In the genomic region with DNA sequence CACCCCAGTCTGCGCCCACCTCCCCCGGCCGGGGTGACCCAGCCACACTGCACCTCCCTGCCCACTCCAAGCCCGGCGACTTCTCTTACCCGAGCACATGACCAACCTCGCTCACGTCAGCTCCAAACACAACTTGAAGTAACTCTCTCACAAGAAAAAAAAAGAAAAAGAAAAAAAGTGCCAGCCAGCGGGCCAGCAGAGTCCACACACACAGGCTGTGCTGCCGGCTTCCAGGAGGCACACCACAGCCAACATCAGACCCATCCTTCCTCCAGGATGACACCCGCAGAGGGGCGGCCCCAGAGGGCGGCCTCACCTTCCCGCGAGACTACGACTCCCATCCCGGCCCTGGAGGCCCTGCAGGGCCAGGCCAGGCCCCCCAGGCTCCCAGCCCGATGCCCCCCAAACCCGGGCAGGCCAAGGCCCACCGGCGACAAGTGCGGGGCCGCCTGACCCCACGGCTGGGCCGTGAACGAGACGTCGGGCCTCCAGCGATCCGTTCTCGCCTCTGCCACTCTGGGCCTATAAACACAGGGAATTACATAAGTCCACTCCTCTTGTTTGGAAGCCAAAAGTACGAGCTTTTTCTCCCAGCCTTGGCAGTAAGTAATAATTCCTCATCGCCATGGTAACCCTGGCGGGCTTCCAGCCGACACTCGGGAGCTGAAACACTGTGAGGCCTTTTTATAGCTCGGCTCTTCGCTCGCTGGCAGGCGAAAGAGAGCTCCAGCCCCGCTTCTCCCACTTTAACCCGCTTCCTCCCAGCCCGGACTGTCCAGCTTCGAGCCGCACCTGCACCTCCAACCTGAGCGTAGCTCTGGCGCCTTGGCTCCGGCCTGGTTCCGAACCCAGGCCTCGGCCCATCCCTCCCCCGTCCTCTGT, we compare ENCODE assay signal across 1 cellular context.
A peak's percentile ranks its signal among the peaks of the same experiment; 100 is the strongest.
TF ChIP-seq lines count a peak whose summit lies in the region.

No MANE protein-coding gene starts in this region.

TF ChIP-seq in HEK293, 187 proteins besides CTCF, POLR2A, EP300 and RAD21 (continued from another document):
- TF ChIP-seq, protein P1, sequence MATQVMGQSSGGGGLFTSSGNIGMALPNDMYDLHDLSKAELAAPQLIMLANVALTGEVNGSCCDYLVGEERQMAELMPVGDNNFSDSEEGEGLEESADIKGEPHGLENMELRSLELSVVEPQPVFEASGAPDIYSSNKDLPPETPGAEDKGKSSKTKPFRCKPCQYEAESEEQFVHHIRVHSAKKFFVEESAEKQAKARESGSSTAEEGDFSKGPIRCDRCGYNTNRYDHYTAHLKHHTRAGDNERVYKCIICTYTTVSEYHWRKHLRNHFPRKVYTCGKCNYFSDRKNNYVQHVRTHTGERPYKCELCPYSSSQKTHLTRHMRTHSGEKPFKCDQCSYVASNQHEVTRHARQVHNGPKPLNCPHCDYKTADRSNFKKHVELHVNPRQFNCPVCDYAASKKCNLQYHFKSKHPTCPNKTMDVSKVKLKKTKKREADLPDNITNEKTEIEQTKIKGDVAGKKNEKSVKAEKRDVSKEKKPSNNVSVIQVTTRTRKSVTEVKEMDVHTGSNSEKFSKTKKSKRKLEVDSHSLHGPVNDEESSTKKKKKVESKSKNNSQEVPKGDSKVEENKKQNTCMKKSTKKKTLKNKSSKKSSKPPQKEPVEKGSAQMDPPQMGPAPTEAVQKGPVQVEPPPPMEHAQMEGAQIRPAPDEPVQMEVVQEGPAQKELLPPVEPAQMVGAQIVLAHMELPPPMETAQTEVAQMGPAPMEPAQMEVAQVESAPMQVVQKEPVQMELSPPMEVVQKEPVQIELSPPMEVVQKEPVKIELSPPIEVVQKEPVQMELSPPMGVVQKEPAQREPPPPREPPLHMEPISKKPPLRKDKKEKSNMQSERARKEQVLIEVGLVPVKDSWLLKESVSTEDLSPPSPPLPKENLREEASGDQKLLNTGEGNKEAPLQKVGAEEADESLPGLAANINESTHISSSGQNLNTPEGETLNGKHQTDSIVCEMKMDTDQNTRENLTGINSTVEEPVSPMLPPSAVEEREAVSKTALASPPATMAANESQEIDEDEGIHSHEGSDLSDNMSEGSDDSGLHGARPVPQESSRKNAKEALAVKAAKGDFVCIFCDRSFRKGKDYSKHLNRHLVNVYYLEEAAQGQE (tag by site-specific recombination; IDR thresholded peaks at IDR 0.05) = no peak
- no peak for TF ChIP-seq ZBTB48 (tag by site-specific recombination; IDR thresholded peaks at IDR 0.05)
- TF ChIP-seq, protein P2, sequence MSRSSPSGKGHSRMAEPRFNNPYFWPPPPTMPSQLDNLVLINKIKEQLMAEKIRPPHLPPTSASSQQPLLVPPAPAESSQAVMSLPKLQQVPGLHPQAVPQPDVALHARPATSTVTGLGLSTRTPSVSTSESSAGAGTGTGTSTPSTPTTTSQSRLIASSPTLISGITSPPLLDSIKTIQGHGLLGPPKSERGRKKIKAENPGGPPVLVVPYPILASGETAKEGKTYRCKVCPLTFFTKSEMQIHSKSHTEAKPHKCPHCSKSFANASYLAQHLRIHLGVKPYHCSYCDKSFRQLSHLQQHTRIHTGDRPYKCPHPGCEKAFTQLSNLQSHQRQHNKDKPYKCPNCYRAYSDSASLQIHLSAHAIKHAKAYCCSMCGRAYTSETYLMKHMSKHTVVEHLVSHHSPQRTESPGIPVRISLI (tag by site-specific recombination; IDR thresholded peaks at IDR 0.05) = peak; percentile 99
- TF ChIP-seq ZNF660 (tag by site-specific recombination; IDR thresholded peaks at IDR 0.05) = 0 out of 2 replicates have a peak, but pooled peaks have one; percentile 20
- TF ChIP-seq, protein P3, sequence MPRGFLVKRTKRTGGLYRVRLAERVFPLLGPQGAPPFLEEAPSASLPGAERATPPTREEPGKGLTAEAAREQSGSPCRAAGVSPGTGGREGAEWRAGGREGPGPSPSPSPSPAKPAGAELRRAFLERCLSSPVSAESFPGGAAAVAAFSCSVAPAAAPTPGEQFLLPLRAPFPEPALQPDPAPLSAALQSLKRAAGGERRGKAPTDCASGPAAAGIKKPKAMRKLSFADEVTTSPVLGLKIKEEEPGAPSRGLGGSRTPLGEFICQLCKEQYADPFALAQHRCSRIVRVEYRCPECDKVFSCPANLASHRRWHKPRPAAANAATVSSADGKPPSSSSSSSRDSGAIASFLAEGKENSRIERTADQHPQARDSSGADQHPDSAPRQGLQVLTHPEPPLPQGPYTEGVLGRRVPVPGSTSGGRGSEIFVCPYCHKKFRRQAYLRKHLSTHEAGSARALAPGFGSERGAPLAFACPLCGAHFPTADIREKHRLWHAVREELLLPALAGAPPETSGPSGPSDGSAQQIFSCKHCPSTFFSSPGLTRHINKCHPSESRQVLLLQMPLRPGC (tag by site-specific recombination; IDR thresholded peaks at IDR 0.05) = peak; percentile 47; the same call in 1 of the 2 replicates
- no peak for TF ChIP-seq ZFP3 (tag by site-specific recombination; IDR thresholded peaks at IDR 0.05; ENCODE audit: low read depth)
- no peak for TF ChIP-seq OVOL3 (tag by site-specific recombination; IDR thresholded peaks at IDR 0.05)
- peak; percentile 93 for TF ChIP-seq KLF8 (tag by site-specific recombination; IDR thresholded peaks at IDR 0.05)
- TF ChIP-seq ZNF76 (tag by site-specific recombination; IDR thresholded peaks at IDR 0.05; ENCODE audit: borderline replicate concordance, low read depth) = peak; percentile 71
- TF ChIP-seq SP2 (tag by site-specific recombination; IDR thresholded peaks at IDR 0.05) = peak; percentile 69
- TF ChIP-seq ZNF302 (tag by site-specific recombination; IDR thresholded peaks at IDR 0.05; ENCODE audit: low read depth) = no peak
- TF ChIP-seq TRIM28 (IDR thresholded peaks at IDR 0.05; ENCODE audit: borderline replicate concordance, low read length) = peak; percentile 28; the same call in 1 of the 2 replicates
- TF ChIP-seq HOXC10 (CRISPR knock-in tag; IDR thresholded peaks at IDR 0.05) = no peak
- TF ChIP-seq KLF10 (tag by site-specific recombination; IDR thresholded peaks at IDR 0.05) = peak; percentile 47; the same call in 1 of the 2 replicates
- TF ChIP-seq FEZF1 (tag by site-specific recombination; IDR thresholded peaks at IDR 0.05) = 0 out of 2 replicates have a peak, but pooled peaks have one; percentile 33
- peak; percentile 15; the same call in 1 of the 2 replicates for TF ChIP-seq ZNF596 (tag by site-specific recombination; IDR thresholded peaks at IDR 0.05)
- TF ChIP-seq, protein P4, sequence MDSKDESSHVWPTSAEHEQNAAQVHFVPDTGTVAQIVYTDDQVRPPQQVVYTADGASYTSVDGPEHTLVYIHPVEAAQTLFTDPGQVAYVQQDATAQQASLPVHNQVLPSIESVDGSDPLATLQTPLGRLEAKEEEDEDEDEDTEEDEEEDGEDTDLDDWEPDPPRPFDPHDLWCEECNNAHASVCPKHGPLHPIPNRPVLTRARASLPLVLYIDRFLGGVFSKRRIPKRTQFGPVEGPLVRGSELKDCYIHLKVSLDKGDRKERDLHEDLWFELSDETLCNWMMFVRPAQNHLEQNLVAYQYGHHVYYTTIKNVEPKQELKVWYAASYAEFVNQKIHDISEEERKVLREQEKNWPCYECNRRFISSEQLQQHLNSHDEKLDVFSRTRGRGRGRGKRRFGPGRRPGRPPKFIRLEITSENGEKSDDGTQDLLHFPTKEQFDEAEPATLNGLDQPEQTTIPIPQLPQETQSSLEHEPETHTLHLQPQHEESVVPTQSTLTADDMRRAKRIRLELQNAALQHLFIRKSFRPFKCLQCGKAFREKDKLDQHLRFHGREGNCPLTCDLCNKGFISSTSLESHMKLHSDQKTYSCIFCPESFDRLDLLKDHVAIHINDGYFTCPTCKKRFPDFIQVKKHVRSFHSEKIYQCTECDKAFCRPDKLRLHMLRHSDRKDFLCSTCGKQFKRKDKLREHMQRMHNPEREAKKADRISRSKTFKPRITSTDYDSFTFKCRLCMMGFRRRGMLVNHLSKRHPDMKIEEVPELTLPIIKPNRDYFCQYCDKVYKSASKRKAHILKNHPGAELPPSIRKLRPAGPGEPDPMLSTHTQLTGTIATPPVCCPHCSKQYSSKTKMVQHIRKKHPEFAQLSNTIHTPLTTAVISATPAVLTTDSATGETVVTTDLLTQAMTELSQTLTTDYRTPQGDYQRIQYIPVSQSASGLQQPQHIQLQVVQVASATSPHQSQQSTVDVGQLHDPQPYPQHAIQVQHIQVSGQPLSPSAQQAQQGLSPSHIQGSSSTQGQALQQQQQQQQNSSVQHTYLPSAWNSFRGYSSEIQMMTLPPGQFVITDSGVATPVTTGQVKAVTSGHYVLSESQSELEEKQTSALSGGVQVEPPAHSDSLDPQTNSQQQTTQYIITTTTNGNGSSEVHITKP (tag by site-specific recombination; IDR thresholded peaks at IDR 0.05) = peak; percentile 36; the same call in 1 of the 2 replicates
- TF ChIP-seq, protein P5, sequence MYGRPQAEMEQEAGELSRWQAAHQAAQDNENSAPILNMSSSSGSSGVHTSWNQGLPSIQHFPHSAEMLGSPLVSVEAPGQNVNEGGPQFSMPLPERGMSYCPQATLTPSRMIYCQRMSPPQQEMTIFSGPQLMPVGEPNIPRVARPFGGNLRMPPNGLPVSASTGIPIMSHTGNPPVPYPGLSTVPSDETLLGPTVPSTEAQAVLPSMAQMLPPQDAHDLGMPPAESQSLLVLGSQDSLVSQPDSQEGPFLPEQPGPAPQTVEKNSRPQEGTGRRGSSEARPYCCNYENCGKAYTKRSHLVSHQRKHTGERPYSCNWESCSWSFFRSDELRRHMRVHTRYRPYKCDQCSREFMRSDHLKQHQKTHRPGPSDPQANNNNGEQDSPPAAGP (tag by site-specific recombination; IDR thresholded peaks at IDR 0.05) = peak; percentile 36; the same call in 1 of the 2 replicates
- no peak for TF ChIP-seq ZNF221 (tag by site-specific recombination; IDR thresholded peaks at IDR 0.05; ENCODE audit: borderline replicate concordance)
- no peak for TF ChIP-seq ZNF48 (tag by site-specific recombination; IDR thresholded peaks at IDR 0.05)
- TF ChIP-seq ZNF600 (tag by site-specific recombination; IDR thresholded peaks at IDR 0.05) = peak; percentile 93
- peak; percentile 8; the same call in 1 of the 2 replicates for TF ChIP-seq ZNF629 (tag by site-specific recombination; IDR thresholded peaks at IDR 0.05)
- TF ChIP-seq ZNF132 (tag by site-specific recombination; IDR thresholded peaks at IDR 0.05; ENCODE audit: borderline replicate concordance) = no peak
- no peak for TF ChIP-seq ZNF664 (tag by site-specific recombination; IDR thresholded peaks at IDR 0.05)
- TF ChIP-seq ZNF266 (tag by site-specific recombination; IDR thresholded peaks at IDR 0.05; ENCODE audit: low read depth) = peak; percentile 100
- peak; percentile 77 for TF ChIP-seq ZNF341 (tag by site-specific recombination; IDR thresholded peaks at IDR 0.05; ENCODE audit: low read depth)
- TF ChIP-seq KLF7 (tag by site-specific recombination; IDR thresholded peaks at IDR 0.05; ENCODE audit: borderline replicate concordance) = peak; percentile 63; the same call in 1 of the 2 replicates
- TF ChIP-seq OSR2 (tag by site-specific recombination; IDR thresholded peaks at IDR 0.05) = peak; percentile 18; the same call in 1 of the 2 replicates
- TF ChIP-seq ZNF416 (tag by site-specific recombination; IDR thresholded peaks at IDR 0.05) = no peak
- peak; percentile 90 for TF ChIP-seq ZXDB (tag by site-specific recombination; IDR thresholded peaks at IDR 0.05)
- TF ChIP-seq ZNF843 (tag by site-specific recombination; IDR thresholded peaks at IDR 0.05) = peak; percentile 26; the same call in 1 of the 2 replicates
- TF ChIP-seq SP3 (tag by site-specific recombination; IDR thresholded peaks at IDR 0.05) = peak; percentile 82
- TF ChIP-seq ZNF768 (tag by site-specific recombination; IDR thresholded peaks at IDR 0.05) = peak; percentile 60; the same call in 1 of the 2 replicates
- TF ChIP-seq ZNF335 (tag by site-specific recombination; conservative IDR thresholded peaks at IDR 0.05) = peak; percentile 95
- peak; percentile 66 for TF ChIP-seq ZNF2 (tag by site-specific recombination; IDR thresholded peaks at IDR 0.05)
- TF ChIP-seq ZNF561 (tag by site-specific recombination; IDR thresholded peaks at IDR 0.05; ENCODE audit: borderline replicate concordance) = peak; percentile 56; the same call in 1 of the 2 replicates
- TF ChIP-seq ZNF24 (tag by site-specific recombination; IDR thresholded peaks at IDR 0.05) = 0 out of 2 replicates have a peak, but pooled peaks have one; percentile 19
- 0 out of 2 replicates have a peak, but pooled peaks have one; percentile 65 for TF ChIP-seq ZSCAN23 (tag by site-specific recombination; IDR thresholded peaks at IDR 0.05)
- TF ChIP-seq, protein P6, sequence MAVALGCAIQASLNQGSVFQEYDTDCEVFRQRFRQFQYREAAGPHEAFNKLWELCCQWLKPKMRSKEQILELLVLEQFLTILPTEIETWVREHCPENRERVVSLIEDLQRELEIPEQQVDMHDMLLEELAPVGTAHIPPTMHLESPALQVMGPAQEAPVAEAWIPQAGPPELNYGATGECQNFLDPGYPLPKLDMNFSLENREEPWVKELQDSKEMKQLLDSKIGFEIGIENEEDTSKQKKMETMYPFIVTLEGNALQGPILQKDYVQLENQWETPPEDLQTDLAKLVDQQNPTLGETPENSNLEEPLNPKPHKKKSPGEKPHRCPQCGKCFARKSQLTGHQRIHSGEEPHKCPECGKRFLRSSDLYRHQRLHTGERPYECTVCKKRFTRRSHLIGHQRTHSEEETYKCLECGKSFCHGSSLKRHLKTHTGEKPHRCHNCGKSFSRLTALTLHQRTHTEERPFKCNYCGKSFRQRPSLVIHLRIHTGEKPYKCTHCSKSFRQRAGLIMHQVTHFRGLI (tag by site-specific recombination; IDR thresholded peaks at IDR 0.05) = 0 out of 2 replicates have a peak, but pooled peaks have one; percentile 31
- TF ChIP-seq, protein P7, sequence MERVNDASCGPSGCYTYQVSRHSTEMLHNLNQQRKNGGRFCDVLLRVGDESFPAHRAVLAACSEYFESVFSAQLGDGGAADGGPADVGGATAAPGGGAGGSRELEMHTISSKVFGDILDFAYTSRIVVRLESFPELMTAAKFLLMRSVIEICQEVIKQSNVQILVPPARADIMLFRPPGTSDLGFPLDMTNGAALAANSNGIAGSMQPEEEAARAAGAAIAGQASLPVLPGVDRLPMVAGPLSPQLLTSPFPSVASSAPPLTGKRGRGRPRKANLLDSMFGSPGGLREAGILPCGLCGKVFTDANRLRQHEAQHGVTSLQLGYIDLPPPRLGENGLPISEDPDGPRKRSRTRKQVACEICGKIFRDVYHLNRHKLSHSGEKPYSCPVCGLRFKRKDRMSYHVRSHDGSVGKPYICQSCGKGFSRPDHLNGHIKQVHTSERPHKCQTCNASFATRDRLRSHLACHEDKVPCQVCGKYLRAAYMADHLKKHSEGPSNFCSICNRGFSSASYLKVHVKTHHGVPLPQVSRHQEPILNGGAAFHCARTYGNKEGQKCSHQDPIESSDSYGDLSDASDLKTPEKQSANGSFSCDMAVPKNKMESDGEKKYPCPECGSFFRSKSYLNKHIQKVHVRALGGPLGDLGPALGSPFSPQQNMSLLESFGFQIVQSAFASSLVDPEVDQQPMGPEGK (tag by site-specific recombination; IDR thresholded peaks at IDR 0.05) = peak; percentile 91
